Comparison of ENCODE assay signal across 9 cellular contexts in the genomic region with DNA sequence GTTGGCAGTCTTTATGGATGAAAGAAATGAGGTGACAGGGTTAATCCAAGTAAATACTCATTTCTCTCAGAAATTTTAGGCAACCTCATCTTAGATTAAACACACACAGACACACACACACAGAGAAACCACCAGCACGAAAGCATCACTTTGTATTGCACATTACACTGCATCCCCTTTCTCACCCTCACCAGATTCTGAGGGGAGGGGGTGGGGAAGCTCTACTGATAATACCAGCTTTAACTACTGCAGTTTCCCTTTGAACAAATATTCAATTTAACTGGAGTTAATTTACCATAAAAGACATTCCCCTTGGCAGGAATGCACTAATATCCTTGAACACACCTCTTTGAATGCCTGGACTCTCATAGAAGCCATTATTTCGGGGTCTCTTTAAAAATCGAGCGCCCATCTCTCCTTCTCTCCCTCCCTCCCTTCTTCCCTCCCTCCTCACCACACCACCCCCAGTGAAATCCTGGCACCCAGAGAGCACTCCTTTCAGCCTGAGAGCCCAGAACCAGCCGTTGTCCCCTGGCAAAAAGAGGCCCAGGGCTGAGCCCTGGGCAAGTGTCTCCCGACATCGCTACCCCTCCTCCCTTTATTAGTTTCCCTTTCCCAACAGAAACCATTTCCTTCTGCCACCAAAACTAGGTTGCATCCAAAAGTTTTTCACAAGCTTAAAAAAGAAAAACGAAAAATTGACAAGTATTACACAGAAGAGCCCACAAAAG. TPM values are rescaled to one million over a fixed set of nuclear protein-coding genes. Genes with fewer than 3 reads are reported as not detected.
DNase-seq lines count a peak whose midpoint lies in the region; ATAC-seq and TF ChIP-seq lines count a peak whose summit lies in the region.
"Had no signal": no experiment of that assay in that cellular context is flagged by ENCODE, and none has a peak within 500 bp of the region (broad histone marks: within the 10 kb centered on the region; RNA-seq: fewer than 3 reads in every experiment).

No MANE protein-coding gene starts in this region.

- no peak overlapping the region for H3K27ac Mint-ChIP-seq in naive B cell

- no peak for ATAC-seq in naive B cell (ENCODE audit: low read depth in 2 of 2)
- no peak for ATAC-seq in HG03432 (IDR thresholded peaks at IDR 0.05; ENCODE audit: unreplicated experiment)

- H3K27me3 ChIP-seq in Karpas-422 (ENCODE audit: low read length) (no peaks in the 10 kb centered on the region), duodenal mucosa (ENCODE audit: control insufficient read depth in 1 of 2, insufficient read depth in 2 of 2, low read length in 2 of 2) (peaks cover 0 to 6% of the 10 kb centered on the region in 2 donors)

- peaks cover 66% of the 10 kb centered on the region for H3K4me1 ChIP-seq in Karpas-422 (ENCODE audit: low read length)
- peaks cover 19 to 39% of the 10 kb centered on the region in 2 donors for H3K4me1 ChIP-seq in duodenal mucosa (ENCODE audit: control insufficient read depth in 1 of 2, insufficient read depth in 2 of 2, low read length in 2 of 2)

- 0 out of 2 replicates have a peak, but pooled peaks cover 2% of the 10 kb centered on the region for H3K79me2 ChIP-seq in Karpas-422 (ENCODE audit: low read length)

- peak overlapping the region; percentile 80 for H3K4me2 ChIP-seq in Karpas-422 (ENCODE audit: low read depth, low read length, poor library complexity, severe bottlenecking)

- peaks cover 0 to 16% of the 10 kb centered on the region in 2 donors for H3K36me3 Mint-ChIP-seq in naive B cell

- peak overlapping the region; percentile 96 for H3K27ac ChIP-seq in 22Rv1
- H3K27ac ChIP-seq in Karpas-422 (ENCODE audit: low read length), result peak overlapping the region; percentile 89
- no peak overlapping the region for H3K27ac ChIP-seq in duodenal mucosa (ENCODE audit: low read depth, low read length)

- peaks cover 2 to 22% (median 7%) of the 10 kb centered on the region in 7 donors for H3K9me3 Mint-ChIP-seq in naive B cell

- H3K4me3 Mint-ChIP-seq in naive B cell, result peak overlapping the region in 7 of 8 donors; percentile 35 to 90 (median 63)

- H3K4me1 Mint-ChIP-seq in naive B cell, result peaks cover 20 to 32% (median 21%) of the 10 kb centered on the region in 3 donors

- H3K9me3 ChIP-seq in Karpas-422 (ENCODE audit: low read length) (no peaks in the 10 kb centered on the region), duodenal mucosa (ENCODE audit: control insufficient read depth in 1 of 2, low read length in 2 of 2) (no peaks in the 10 kb centered on the region)

- H3K27me3 Mint-ChIP-seq in naive B cell, result peaks cover 66 to 73% (median 67%) of the 10 kb centered on the region in 3 donors

- H3K9ac ChIP-seq in Karpas-422 (ENCODE audit: low read length) (no peak overlapping the region), duodenal mucosa (ENCODE audit: low read depth in 1 of 2, low read length in 2 of 2) (peak overlapping the region; percentile 58 to 72)

- no peak overlapping the region for H2AFZ ChIP-seq in Karpas-422 (ENCODE audit: low read length)

- DNase-seq in Karpas-422 (no peak), naive B cell (no peak), MV-4-11 (lab: John Stamatoyannopoulos, UW) (no peak), SW480 (ENCODE audit: low spot score) (no peak)
- DNase-seq in activated CD8-positive, alpha-beta memory T cell treated with anti-CD3 and anti-CD28 coated beads, Interleukin-2, amount 50 U/mL, for 48 hours, result no peak
- DNase-seq: T-helper 9 cell had no signal

- H3K4me3 ChIP-seq in Karpas-422 (ENCODE audit: low read length) (no peak overlapping the region), duodenal mucosa (ENCODE audit: low read depth in 1 of 2, low read length in 2 of 2) (peak overlapping the region; percentile 76 to 84)

- no peaks in the 10 kb centered on the region for H3K36me3 ChIP-seq in Karpas-422 (ENCODE audit: insufficient read depth, low read length)
- H3K36me3 ChIP-seq in duodenal mucosa (ENCODE audit: control insufficient read depth in 1 of 2, insufficient read depth in 2 of 2, low read length in 2 of 2), result no peaks in the 10 kb centered on the region

- H3K9me2 ChIP-seq in Karpas-422 (replicated peaks; ENCODE audit: insufficient read depth, low read length), result no peaks in the 10 kb centered on the region

- H4K20me1 ChIP-seq in Karpas-422 (ENCODE audit: insufficient read depth, low read depth, low read length), result no peaks in the 10 kb centered on the region

- TF ChIP-seq CTCF in 22Rv1 (IDR thresholded peaks at IDR 0.05), result no peak

RNA-seq across cellular contexts. Expression of a gene that starts 2.8 kb away (rescaled TPM):
- 1.0 and 3.6 TPM in 2 replicates for total RNA-seq in Karpas-422 (2014; rRNA removed; shearing (Covaris generic); ENCODE audit: low replicate concordance)
- polyA plus RNA-seq in naive B cell (ENCODE audit: low read depth in 6 of 6), result under 1 TPM in 3 of 6 donors, not detected in 3; 0.31 to 0.69 (median 0.41) TPM
